Comparison of ENCODE assay signal across 8 cellular contexts in the genomic region with DNA sequence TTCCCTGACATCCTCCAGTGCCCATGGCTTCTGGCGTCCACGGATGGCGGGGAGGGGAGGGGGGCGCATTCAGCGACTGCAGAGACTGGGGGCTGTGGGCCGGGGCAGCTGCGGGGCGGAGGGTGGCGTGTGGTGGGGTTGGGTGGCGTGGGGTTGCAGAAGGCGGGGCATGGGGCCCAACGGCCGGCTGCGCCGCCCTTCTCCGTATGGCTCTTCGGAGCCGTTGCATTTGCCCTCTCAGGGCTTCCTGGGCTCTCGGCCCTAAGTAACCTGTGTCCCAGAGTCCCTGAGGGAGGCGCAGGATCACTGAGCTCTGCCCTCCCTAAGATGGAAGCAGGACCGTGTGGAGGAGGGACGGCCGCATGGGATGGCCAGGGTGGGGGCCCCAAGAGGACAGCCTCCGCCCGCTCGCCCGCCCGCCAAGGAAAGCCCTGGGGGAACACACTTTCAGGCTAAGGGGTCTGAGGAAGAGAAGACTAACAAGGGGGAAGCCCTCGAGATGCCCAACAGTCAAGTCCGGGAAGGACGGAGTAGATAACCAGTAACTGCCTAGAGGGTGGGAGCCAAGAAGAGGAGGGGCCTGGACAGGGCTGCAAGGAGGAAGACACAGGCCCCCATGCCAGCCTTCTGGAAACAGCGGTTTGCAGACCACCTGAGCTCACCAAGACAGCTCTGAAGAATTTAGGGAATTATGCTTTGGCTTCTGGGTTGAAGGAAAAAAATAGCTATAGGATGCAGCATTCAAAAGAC. TPM values are rescaled to one million over a fixed set of nuclear protein-coding genes. Genes with fewer than 3 reads are reported as not detected.
DNase-seq lines count a peak whose midpoint lies in the region; ATAC-seq lines count a peak whose summit lies in the region.

No MANE protein-coding gene starts in this region.

- H3K9me3 Mint-ChIP-seq in activated naive CD4-positive, alpha-beta T cell treated with anti-CD3 and anti-CD28 coated beads for 36 hours = no peaks in the 10 kb centered on the region
- no peaks in the 10 kb centered on the region for H3K9me3 Mint-ChIP-seq in activated CD4-positive, alpha-beta memory T cell treated with anti-CD3 and anti-CD28 coated beads, Interleukin-2, amount 10 ng/mL, durations not matched to agents 7 days and 5 days

- ATAC-seq in left cardiac atrium = peak; percentile 61 to 68
- ATAC-seq in sciatic nerve = peak; percentile 62
- ATAC-seq in GM21576 (IDR thresholded peaks at IDR 0.05; ENCODE audit: unreplicated experiment) = no peak
- ATAC-seq in GM21529 (IDR thresholded peaks at IDR 0.05; ENCODE audit: unreplicated experiment) = no peak

- H3K27ac Mint-ChIP-seq in activated naive CD4-positive, alpha-beta T cell treated with anti-CD3 and anti-CD28 coated beads for 36 hours = no peak overlapping the region
- H3K27ac Mint-ChIP-seq in activated CD4-positive, alpha-beta memory T cell treated with anti-CD3 and anti-CD28 coated beads, Interleukin-2, amount 10 ng/mL, durations not matched to agents 7 days and 5 days = no peak overlapping the region

- no peak for DNase-seq in activated naive CD4-positive, alpha-beta T cell treated with anti-CD3 and anti-CD28 coated beads for 36 hours
- no peak for DNase-seq in activated naive CD4-positive, alpha-beta T cell treated with anti-CD3 and anti-CD28 coated beads, Interleukin-2, amount 50 U/mL, for 16 hours
- no peak for DNase-seq in activated CD4-positive, alpha-beta memory T cell treated with anti-CD3 and anti-CD28 coated beads, Interleukin-2, amount 10 ng/mL, durations not matched to agents 7 days and 5 days
- no peak for DNase-seq in left cardiac atrium
- DNase-seq in sciatic nerve (ENCODE audit: low spot score) = no peak
- no peak for DNase-seq in AML-193 (lab: John Stamatoyannopoulos, UW)

- peaks cover 12% of the 10 kb centered on the region for H3K4me1 Mint-ChIP-seq in activated naive CD4-positive, alpha-beta T cell treated with anti-CD3 and anti-CD28 coated beads for 36 hours (ENCODE audit: low read depth)
- peaks cover 4% of the 10 kb centered on the region for H3K4me1 Mint-ChIP-seq in activated CD4-positive, alpha-beta memory T cell treated with anti-CD3 and anti-CD28 coated beads, Interleukin-2, amount 10 ng/mL, durations not matched to agents 7 days and 5 days

- CTCF ChIA-PET in activated naive CD4-positive, alpha-beta T cell treated with anti-CD3 and anti-CD28 coated beads for 36 hours (lab: Charles Lee) = interaction anchor here (1.0 to 1.7 kb wide), 2 partner anchors 72 to 145 kb away, joined by 3 to 7 read pairs; no protein-coding TSS in a partner anchor
- CTCF ChIA-PET in activated CD4-positive, alpha-beta memory T cell treated with anti-CD3 and anti-CD28 coated beads, Interleukin-2, amount 10 ng/mL, durations not matched to agents 7 days and 5 days (lab: Charles Lee) = interaction anchor here (0.6 to 1.2 kb wide), 4 partner anchors 11 to 409 kb away, joined by 3 to 4 read pairs (median 3); no protein-coding TSS in a partner anchor

- intact Hi-C loops in activated naive CD4-positive, alpha-beta T cell treated with anti-CD3 and anti-CD28 coated beads for 36 hours (cut with micrococcal nuclease) = no loop called here
- intact Hi-C loops in left cardiac atrium (cut with DNase I) = no loop called here
- intact Hi-C loops in sciatic nerve (cut with DNase I) = no loop called here

- H3K4me3 Mint-ChIP-seq in activated naive CD4-positive, alpha-beta T cell treated with anti-CD3 and anti-CD28 coated beads for 36 hours = peak overlapping the region; percentile 18
- H3K4me3 Mint-ChIP-seq in activated CD4-positive, alpha-beta memory T cell treated with anti-CD3 and anti-CD28 coated beads, Interleukin-2, amount 10 ng/mL, durations not matched to agents 7 days and 5 days = peak overlapping the region; percentile 48

- POLR2A ChIA-PET in activated CD4-positive, alpha-beta memory T cell treated with anti-CD3 and anti-CD28 coated beads, Interleukin-2, amount 10 ng/mL, durations not matched to agents 7 days and 5 days (lab: Charles Lee) = interaction anchor here (0.5 to 0.9 kb wide), 2 partner anchors 9 to 426 kb away, joined by 3 to 4 read pairs; no protein-coding TSS in a partner anchor

- peaks cover 8% of the 10 kb centered on the region for H3K36me3 Mint-ChIP-seq in activated naive CD4-positive, alpha-beta T cell treated with anti-CD3 and anti-CD28 coated beads for 36 hours (ENCODE audit: low read depth)
- H3K36me3 Mint-ChIP-seq in activated CD4-positive, alpha-beta memory T cell treated with anti-CD3 and anti-CD28 coated beads, Interleukin-2, amount 10 ng/mL, durations not matched to agents 7 days and 5 days (ENCODE audit: low read depth) = peaks cover 11% of the 10 kb centered on the region

- peaks cover 19% of the 10 kb centered on the region for H3K27me3 Mint-ChIP-seq in activated naive CD4-positive, alpha-beta T cell treated with anti-CD3 and anti-CD28 coated beads for 36 hours (ENCODE audit: low read depth)
- peaks cover 21% of the 10 kb centered on the region for H3K27me3 Mint-ChIP-seq in activated CD4-positive, alpha-beta memory T cell treated with anti-CD3 and anti-CD28 coated beads, Interleukin-2, amount 10 ng/mL, durations not matched to agents 7 days and 5 days

RNA-seq across cellular contexts. Expression of a gene that starts 9.2 kb away (rescaled TPM):
- total RNA-seq in activated naive CD4-positive, alpha-beta T cell treated with anti-CD3 and anti-CD28 coated beads for 36 hours = under 1 TPM; 0.07 to 0.10 TPM
- under 1 TPM; 0.23 to 0.58 TPM for total RNA-seq in activated CD4-positive, alpha-beta memory T cell treated with anti-CD3 and anti-CD28 coated beads, Interleukin-2, amount 10 ng/mL, durations not matched to agents 7 days and 5 days
- 1 to 10 TPM; 1.5 to 2.4 TPM for total RNA-seq in left cardiac atrium
- total RNA-seq in sciatic nerve = 2.1 TPM

RNA-seq across cellular contexts. Expression of a gene that starts 24.2 kb away (rescaled TPM):
- 10 to 100 TPM; 23.1 to 27.4 TPM for total RNA-seq in activated naive CD4-positive, alpha-beta T cell treated with anti-CD3 and anti-CD28 coated beads for 36 hours
- 10 to 100 TPM; 53.3 to 60.3 TPM for total RNA-seq in activated CD4-positive, alpha-beta memory T cell treated with anti-CD3 and anti-CD28 coated beads, Interleukin-2, amount 10 ng/mL, durations not matched to agents 7 days and 5 days
- total RNA-seq in left cardiac atrium (10 to 100 TPM; 26.9 to 29.1 TPM), sciatic nerve (72.9 TPM)

RNA-seq across cellular contexts. Expression of a gene that starts 40.7 kb away (rescaled TPM):
- total RNA-seq in activated naive CD4-positive, alpha-beta T cell treated with anti-CD3 and anti-CD28 coated beads for 36 hours = 10 to 100 TPM; 60.5 to 62.2 TPM
- total RNA-seq in activated CD4-positive, alpha-beta memory T cell treated with anti-CD3 and anti-CD28 coated beads, Interleukin-2, amount 10 ng/mL, durations not matched to agents 7 days and 5 days = 10 to 100 TPM; 84.8 to 88.2 TPM
- total RNA-seq in left cardiac atrium = 10 to 100 TPM; 48.7 to 50.2 TPM
- 61.4 TPM for total RNA-seq in sciatic nerve

RNA-seq across cellular contexts. Expression of a gene that starts 44.1 kb away (rescaled TPM):
- total RNA-seq in activated naive CD4-positive, alpha-beta T cell treated with anti-CD3 and anti-CD28 coated beads for 36 hours = 10 to 100 TPM; 20.4 to 21.2 TPM
- 10 to 100 TPM; 24.7 to 25.4 TPM for total RNA-seq in activated CD4-positive, alpha-beta memory T cell treated with anti-CD3 and anti-CD28 coated beads, Interleukin-2, amount 10 ng/mL, durations not matched to agents 7 days and 5 days
- 10 to 100 TPM; 20.9 to 22.1 TPM for total RNA-seq in left cardiac atrium
- total RNA-seq in sciatic nerve = 21.9 TPM

RNA-seq across cellular contexts. Expression of a gene that starts 57.1 kb away (rescaled TPM):
- total RNA-seq in activated naive CD4-positive, alpha-beta T cell treated with anti-CD3 and anti-CD28 coated beads for 36 hours = under 1 TPM in 1 of 2 experiments, not detected in 1; 0.12 TPM
- total RNA-seq in activated CD4-positive, alpha-beta memory T cell treated with anti-CD3 and anti-CD28 coated beads, Interleukin-2, amount 10 ng/mL, durations not matched to agents 7 days and 5 days = under 1 TPM; 0.08 to 0.23 TPM
- 1 to 10 TPM; 2.2 to 4.6 TPM for total RNA-seq in left cardiac atrium
- total RNA-seq in sciatic nerve = 2.3 TPM

Comparison
In these comparisons a context has a peak if more than half of its experiments do, and no peak if none do; other contexts are left out.
1. ATAC-seq: peak in left cardiac atrium (2 of 2) and sciatic nerve (single experiment); none in GM21576 (single experiment) and GM21529 (single experiment).